ENCODE assay signal across 10 cellular contexts in the genomic region with DNA sequence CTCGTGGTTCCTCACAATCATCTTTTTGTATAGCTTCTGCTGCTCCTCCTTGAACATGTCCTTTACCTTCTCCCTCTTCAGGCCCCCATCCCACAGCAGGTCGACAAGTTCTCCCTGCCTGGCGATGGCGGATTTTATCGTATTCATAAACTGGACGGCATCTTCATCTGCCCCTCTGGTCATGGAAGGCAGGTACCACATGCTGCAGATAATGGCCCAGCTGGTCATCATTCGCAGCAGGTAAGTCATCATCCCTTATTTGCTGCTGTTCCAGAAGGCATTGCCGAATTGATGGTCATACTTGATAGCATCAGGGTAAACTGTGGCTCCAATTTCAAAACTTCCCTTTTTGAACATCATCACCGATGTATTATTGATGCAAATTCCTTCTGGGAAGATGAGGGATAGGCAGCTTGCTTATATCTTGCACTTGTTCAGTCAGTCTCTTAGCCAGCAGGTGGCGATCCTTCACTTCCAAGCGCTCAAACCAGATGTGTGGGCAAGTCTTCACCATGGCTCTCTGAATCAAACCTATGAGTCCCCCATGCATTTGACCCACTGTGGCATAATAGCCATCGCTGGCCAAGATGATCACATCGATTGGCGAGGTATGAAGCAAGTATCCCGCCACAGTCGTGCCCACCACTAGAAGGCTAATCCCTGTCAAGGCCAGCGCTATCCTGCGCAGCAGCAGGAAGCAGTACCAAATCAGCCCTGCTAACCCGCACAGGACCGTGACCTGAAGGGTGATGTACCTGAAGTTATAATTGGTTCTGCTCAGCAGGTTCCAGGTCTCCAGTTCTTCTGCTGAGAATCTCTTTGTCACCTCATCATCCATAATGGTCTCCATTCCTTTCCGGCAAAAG.
DNase-seq lines count a peak whose midpoint lies in the region; ATAC-seq and TF ChIP-seq lines count a peak whose summit lies in the region.
"Had no signal": no experiment of that assay in that cellular context is flagged by ENCODE, and none has a peak within 500 bp of the region (broad histone marks: within the 10 kb centered on the region; RNA-seq: fewer than 3 reads in every experiment).

No MANE protein-coding gene starts in this region.

- H3K27ac Mint-ChIP-seq in nephron progenitor cell = no peak overlapping the region
- H3K27ac Mint-ChIP-seq in stimulated activated effector memory CD8-positive, alpha-beta T cell treated with anti-CD3 and anti-CD28 coated beads, Interleukin-12 subunit alpha, Interleukin-12 subunit beta, amount 100 ng/mL, for 72 hours = no peak overlapping the region

- H3K36me3 Mint-ChIP-seq in nephron progenitor cell (ENCODE audit: low read depth) = no peaks in the 10 kb centered on the region
- H3K36me3 Mint-ChIP-seq in stimulated activated effector memory CD8-positive, alpha-beta T cell treated with anti-CD3 and anti-CD28 coated beads, Interleukin-12 subunit alpha, Interleukin-12 subunit beta, amount 100 ng/mL, for 72 hours = no peaks in the 10 kb centered on the region

- H3K4me1 Mint-ChIP-seq in nephron progenitor cell = no peaks in the 10 kb centered on the region
- no peaks in the 10 kb centered on the region for H3K4me1 Mint-ChIP-seq in stimulated activated effector memory CD8-positive, alpha-beta T cell treated with anti-CD3 and anti-CD28 coated beads, Interleukin-12 subunit alpha, Interleukin-12 subunit beta, amount 100 ng/mL, for 72 hours

- no peaks in the 10 kb centered on the region for H3K36me3 ChIP-seq in adrenal gland (replicated peaks in 1 of 2)
- H3K36me3 ChIP-seq: tibial nerve had no signal

- intact Hi-C loops in adrenal gland (cut with DNase I) = loop anchor here in 1 of 2 donors (2.0 kb wide), 1 partner anchor 107 kb away; no protein-coding TSS in a partner anchor

- no peaks in the 10 kb centered on the region for H3K4me1 ChIP-seq in adrenal gland (replicated peaks in 1 of 2)
- H3K4me1 ChIP-seq: tibial nerve had no signal

- H3K9me3 Mint-ChIP-seq in nephron progenitor cell = peaks cover 33% of the 10 kb centered on the region
- peaks cover 15% of the 10 kb centered on the region for H3K9me3 Mint-ChIP-seq in stimulated activated effector memory CD8-positive, alpha-beta T cell treated with anti-CD3 and anti-CD28 coated beads, Interleukin-12 subunit alpha, Interleukin-12 subunit beta, amount 100 ng/mL, for 72 hours

- peak in 5 of 6 experiments; percentile 17 to 51 (median 42) for TF ChIP-seq CTCF in adrenal gland (IDR thresholded peaks at IDR 0.05)
- peak; percentile 41 for TF ChIP-seq CTCF in nephron progenitor cell (IDR thresholded peaks at IDR 0.05)

- H3K27ac ChIP-seq in adrenal gland = no peak overlapping the region
- H3K27ac ChIP-seq: tibial nerve had no signal

- ATAC-seq in HG02981 (IDR thresholded peaks at IDR 0.05; ENCODE audit: unreplicated experiment) = no peak
- no peak for ATAC-seq in stimulated activated effector memory CD8-positive, alpha-beta T cell treated with anti-CD3 and anti-CD28 coated beads, Interleukin-12 subunit alpha, Interleukin-12 subunit beta, amount 100 ng/mL, for 72 hours
- ATAC-seq: left cardiac atrium had no signal

- TF ChIP-seq POLR2A in adrenal gland (IDR thresholded peaks at IDR 0.05) = no peak

- no peak overlapping the region for H3K4me3 Mint-ChIP-seq in nephron progenitor cell
- no peak overlapping the region for H3K4me3 Mint-ChIP-seq in stimulated activated effector memory CD8-positive, alpha-beta T cell treated with anti-CD3 and anti-CD28 coated beads, Interleukin-12 subunit alpha, Interleukin-12 subunit beta, amount 100 ng/mL, for 72 hours

- no peak overlapping the region for H3K4me3 ChIP-seq in adrenal gland
- H3K4me3 ChIP-seq: tibial nerve had no signal

- H3K9me3 ChIP-seq in adrenal gland (replicated peaks in 1 of 3) = no peaks in the 10 kb centered on the region

- H3K27me3 Mint-ChIP-seq in nephron progenitor cell (ENCODE audit: low read depth, poor library complexity) = peaks cover 3% of the 10 kb centered on the region

- DNase-seq in NCI-H1105 treated with DMSO at 0.1 percent for 48 hours (lab: John Stamatoyannopoulos, UW) = peak; percentile 8
- DNase-seq in NCI-H1105 (lab: John Stamatoyannopoulos, UW) = no peak
- DNase-seq in NCI-H1092 treated with DMSO at 0.1 percent for 48 hours (lab: John Stamatoyannopoulos, UW) = peak; percentile 21
- peak; percentile 26 to 77 (median 50) for DNase-seq in adrenal gland
- DNase-seq in nephron progenitor cell = peak; percentile 36
- DNase-seq in stimulated activated effector memory CD8-positive, alpha-beta T cell treated with anti-CD3 and anti-CD28 coated beads, Interleukin-12 subunit alpha, Interleukin-12 subunit beta, amount 100 ng/mL, for 72 hours (ENCODE audit: low spot score in 2 of 2) = no peak
- DNase-seq in NCI-H2227 treated with DMSO at 0.1 percent for 48 hours (lab: John Stamatoyannopoulos, UW) = no peak
- DNase-seq: left cardiac atrium had no signal

- no peaks in the 10 kb centered on the region for H3K27me3 ChIP-seq in adrenal gland
- H3K27me3 ChIP-seq: tibial nerve had no signal

- 77 to 85% (median 80%) methylated on average over 20 to 21 of the region's 21 CpGs for WGBS in adrenal gland, 4 donors

Comparison
In these comparisons a context has a peak if more than half of its experiments do, and no peak if none do; other contexts are left out.
1. DNase-seq: peak in NCI-H1105 treated with DMSO at 0.1 percent for 48 hours (single experiment), NCI-H1092 treated with DMSO at 0.1 percent for 48 hours (single experiment), adrenal gland (7 of 7) and nephron progenitor cell (single experiment); none in NCI-H1105 (single experiment), stimulated activated effector memory CD8-positive, alpha-beta T cell treated with anti-CD3 and anti-CD28 coated beads, Interleukin-12 subunit alpha, Interleukin-12 subunit beta, amount 100 ng/mL, for 72 hours (0 of 2) and NCI-H2227 treated with DMSO at 0.1 percent for 48 hours (single experiment).